In genomic region chr3:38281895-38282686, GRCh38 we compare ENCODE assay signal across 17 cellular contexts. TPM values are rescaled to one million over a fixed set of nuclear protein-coding genes. Genes with fewer than 3 reads are reported as not detected.
A peak's percentile ranks its signal among the peaks of the same experiment; 100 is the strongest.
DNase-seq lines count a peak whose midpoint lies in the region; ATAC-seq and TF ChIP-seq lines count a peak whose summit lies in the region.
"Had no signal": no experiment of that assay in that cellular context is flagged by ENCODE, and none has a peak within 500 bp of the region (broad histone marks: within the 10 kb centered on the region; RNA-seq: fewer than 3 reads in every experiment).

Gene SLC22A14 (plus strand): TSS chr3:38282294. CDS start chr3:38306027, 23,733 bp downstream.

- 90% methylated on average over 10 of the region's 14 CpGs for WGBS in SK-N-SH (ENCODE audit: low lambda C conversion rate)

- POLR2A ChIA-PET in SK-N-SH (lab: Yijun Ruan, JAX), result no interaction called here

- peak; percentile 8; the same call in 1 of the 2 replicates for TF ChIP-seq CTCF in SK-N-SH (IDR thresholded peaks at IDR 0.05)
- TF ChIP-seq CTCF in choroid plexus epithelial cell (conservative IDR thresholded peaks at IDR 0.05; ENCODE audit: low read depth, low read length), result peak; percentile 38
- peak; percentile 30 for TF ChIP-seq CTCF in osteoblast (IDR thresholded peaks at IDR 0.05; ENCODE audit: extremely low read depth, low read depth, low read length)
- no peak for TF ChIP-seq CTCF in Peyer's patch (IDR thresholded peaks at IDR 0.05)

- DNase-seq in SK-N-SH (no peak), HuH-7 (ENCODE audit: low spot score) (peak; percentile 51), choroid plexus epithelial cell (ENCODE audit: low read depth) (no peak), osteoblast (ENCODE audit: insufficient read length, low spot score, missing footprints) (no peak), NCI-H748 (lab: John Stamatoyannopoulos, UW; ENCODE audit: unreplicated experiment) (no peak), Peyer's patch (no peak)
- DNase-seq: activated CD4-positive, alpha-beta T cell treated with anti-CD3 and anti-CD28 coated beads for 4 hours; activated T-cell treated with anti-CD3 and anti-CD28 coated beads, Interleukin-2, amount 50 U/mL, for 72 hours; dermis blood vessel endothelial cell; immature natural killer cell; NCI-H1092 treated with DMSO at 0.1 percent for 48 hours; spleen had no signal

- TF ChIP-seq RAD21 in SK-N-SH (IDR thresholded peaks at IDR 0.05; ENCODE audit: low read length), result no peak

- no peak within 1 kb of the TSS for H3K27ac ChIP-seq in SK-N-SH (ENCODE audit: low read depth in 2 of 2, low read length in 1 of 2)
- H3K27ac ChIP-seq in osteoblast (ENCODE audit: low read depth, low read length), result no peak within 1 kb of the TSS
- H3K27ac ChIP-seq in Peyer's patch, result no peak within 1 kb of the TSS
- H3K27ac ChIP-seq: parathyroid adenoma had no signal

- no peaks in the 10 kb centered on the region for H3K36me3 ChIP-seq in SK-N-SH (replicated peaks in 1 of 2; ENCODE audit: control insufficient read depth in 1 of 2, insufficient read depth in 2 of 2, low read length in 1 of 2)
- peaks cover 4% of the 10 kb centered on the region for H3K36me3 ChIP-seq in osteoblast (ENCODE audit: insufficient read depth, low read length)
- H3K36me3 ChIP-seq in Peyer's patch, result no peaks in the 10 kb centered on the region

- H4K20me1 ChIP-seq in SK-N-SH (ENCODE audit: insufficient read depth) (no peaks in the 10 kb centered on the region), osteoblast (ENCODE audit: insufficient read depth, low read length) (no peaks in the 10 kb centered on the region)

- no peaks in the 10 kb centered on the region for H3F3A ChIP-seq in SK-N-SH (replicated peaks; ENCODE audit: insufficient read depth)

- no peaks in the 10 kb centered on the region; a peak in 1 of 4 replicates for H3K4me1 ChIP-seq in SK-N-SH (ENCODE audit: control insufficient read depth in 1 of 2, insufficient read depth in 2 of 2, low read depth in 1 of 2, low read length in 1 of 2)
- peaks cover 6% of the 10 kb centered on the region for H3K4me1 ChIP-seq in osteoblast (ENCODE audit: insufficient read depth, low read length)
- no peaks in the 10 kb centered on the region for H3K4me1 ChIP-seq in Peyer's patch
- H3K4me1 ChIP-seq: parathyroid adenoma had no signal

- H3K9me3 ChIP-seq in SK-N-SH, result no peaks in the 10 kb centered on the region
- H3K9me3 ChIP-seq in osteoblast (ENCODE audit: low read depth, low read length), result no peaks in the 10 kb centered on the region
- no peaks in the 10 kb centered on the region for H3K9me3 ChIP-seq in Peyer's patch

- no peaks in the 10 kb centered on the region for H3K9me2 ChIP-seq in SK-N-SH

- H3K27me3 ChIP-seq in SK-N-SH (ENCODE audit: insufficient read depth) (no peaks in the 10 kb centered on the region), osteoblast (ENCODE audit: insufficient read depth, low read length) (no peaks in the 10 kb centered on the region), Peyer's patch (no peaks in the 10 kb centered on the region)
- H3K27me3 ChIP-seq: spleen had no signal

- no peaks in the 10 kb centered on the region for H3K79me2 ChIP-seq in SK-N-SH (ENCODE audit: insufficient read depth)
- no peaks in the 10 kb centered on the region for H3K79me2 ChIP-seq in osteoblast (ENCODE audit: insufficient read depth, low read length)
- H3K79me2 ChIP-seq: parathyroid adenoma had no signal

- H2AFZ ChIP-seq in SK-N-SH (ENCODE audit: low read depth) (no peak within 1 kb of the TSS), osteoblast (ENCODE audit: low read length) (no peak within 1 kb of the TSS)
- H2AFZ ChIP-seq: parathyroid adenoma had no signal

- CTCF ChIA-PET in SK-N-SH (lab: Yijun Ruan, JAX), result interaction anchor here (0.6 kb wide), 1 partner anchor 84 kb away, joined by 3 read pairs; no protein-coding TSS in a partner anchor

- TF ChIP-seq POLR2A in Peyer's patch (IDR thresholded peaks at IDR 0.05), result no peak

- ATAC-seq in SK-N-SH treated with all-trans-retinoic acid at 6 μM for 48 hours (no peak), HG03139 (IDR thresholded peaks at IDR 0.05; ENCODE audit: unreplicated experiment) (no peak)
- ATAC-seq: activated T-cell treated with anti-CD3 and anti-CD28 coated beads, Interleukin-2, amount 50 U/mL, for 72 hours; Panc1 had no signal

- no peak for TF ChIP-seq EP300 in SK-N-SH (IDR thresholded peaks at IDR 0.05; ENCODE audit: borderline replicate concordance in 1 of 2, low read depth in 1 of 2, low read length in 1 of 2)

- H3K4me2 ChIP-seq in SK-N-SH, result no peak within 1 kb of the TSS
- H3K4me2 ChIP-seq in osteoblast (ENCODE audit: insufficient read depth, low read length), result no peak within 1 kb of the TSS

- H3K4me3 ChIP-seq in SK-N-SH (ENCODE audit: low read depth in 2 of 2, low read length in 1 of 2) (no peak within 1 kb of the TSS), choroid plexus epithelial cell (ENCODE audit: low read depth, low read length) (no peak within 1 kb of the TSS), osteoblast (ENCODE audit: insufficient read depth, low read length) (no peak within 1 kb of the TSS), Peyer's patch (no peak within 1 kb of the TSS)
- H3K4me3 ChIP-seq: spleen had no signal

- H3K9ac ChIP-seq in SK-N-SH, result no peak within 1 kb of the TSS
- H3K9ac ChIP-seq: parathyroid adenoma had no signal

TF ChIP-seq in SK-N-SH, 30 proteins besides CTCF, POLR2A, EP300 and RAD21 (continues in another document):
- no peak for TF ChIP-seq SIN3A (IDR thresholded peaks at IDR 0.05; ENCODE audit: borderline replicate concordance, low read depth, low read length)
- no peak for TF ChIP-seq MAX (IDR thresholded peaks at IDR 0.05; ENCODE audit: low read depth)
- no peak for TF ChIP-seq USF1 (IDR thresholded peaks at IDR 0.05; ENCODE audit: borderline replicate concordance, low read depth)
- TF ChIP-seq TEAD4 (IDR thresholded peaks at IDR 0.05; ENCODE audit: borderline replicate concordance, insufficient read depth), result no peak
- no peak for TF ChIP-seq FOXM1 (IDR thresholded peaks at IDR 0.05; ENCODE audit: low read depth)
- no peak for TF ChIP-seq JUND (IDR thresholded peaks at IDR 0.05)

TF ChIP-seq in SK-N-SH treated with all-trans-retinoic acid at 6 μM for 48 hours, 23 proteins besides CTCF, POLR2A, EP300 and RAD21:
- TF ChIP-seq SNAI2 (CRISPR knock-in tag; IDR thresholded peaks at IDR 0.05), result no peak
- TF ChIP-seq PATZ1 (CRISPR knock-in tag; IDR thresholded peaks at IDR 0.05; ENCODE audit: borderline replicate concordance), result no peak
- no peak for TF ChIP-seq BACH2 (CRISPR knock-in tag; IDR thresholded peaks at IDR 0.05; ENCODE audit: borderline replicate concordance)
- no peak for TF ChIP-seq RARB (CRISPR knock-in tag; IDR thresholded peaks at IDR 0.05)
- no peak for TF ChIP-seq ZC3H10 (CRISPR knock-in tag; IDR thresholded peaks at IDR 0.05)
- TF ChIP-seq ZNF8 (CRISPR knock-in tag; IDR thresholded peaks at IDR 0.05), result no peak
- no peak for TF ChIP-seq CREB5 (CRISPR knock-in tag; IDR thresholded peaks at IDR 0.05; ENCODE audit: low read depth)
- TF ChIP-seq ISL1 (CRISPR knock-in tag; IDR thresholded peaks at IDR 0.05), result no peak
- no peak for TF ChIP-seq ZNF565 (CRISPR knock-in tag; conservative IDR thresholded peaks at IDR 0.05; ENCODE audit: low read depth)
TF ChIP-seq in SK-N-SH treated with all-trans-retinoic acid at 6 μM for 48 hours: peak in this region for 0.

RNA-seq across cellular contexts. Expression of gene SLC22A14, which starts in this region (rescaled TPM):
- polyA plus RNA-seq in SK-N-SH (2012; rRNA removed), result 0.10 and 0.16 TPM in 2 replicates
- polyA plus RNA-seq in SK-N-SH (2012; cell fraction: cytosol; rRNA removed), result 0.03 TPM in 1 of 2 replicates, not detected in the other
- polyA plus RNA-seq in SK-N-SH (2012; cell fraction: nucleus; rRNA removed), result 0.58 and 0.99 TPM in 2 replicates
- total RNA-seq in osteoblast (0.29 and 0.36 TPM in 2 replicates), Peyer's patch (1 to 10 TPM in 1 of 4 donors, not detected in 3; 5.0 TPM)
- total RNA-seq: T-helper 1 cell treated with Interleukin-12 subunit alpha and Interleukin-12 subunit beta and Interleukin-4 antibody, amounts not matched to agents 30 ng/mL and 1 ng/mL, for 36 hours had no signal
- polyA plus RNA-seq: immature natural killer cell had no signal

Comparison
In these comparisons a context has a peak if more than half of its experiments do, and no peak if none do; other contexts are left out.
1. CTCF ChIP-seq: peak in SK-N-SH (single experiment), choroid plexus epithelial cell (single experiment) and osteoblast (single experiment); none in Peyer's patch (0 of 6).